In genomic region chr4:41839945-41840854, GRCh38 we compare ENCODE assay signal across 13 cellular contexts.
DNase-seq lines count a peak whose midpoint lies in the region; ATAC-seq and TF ChIP-seq lines count a peak whose summit lies in the region.
"Had no signal": no experiment of that assay in that cellular context is flagged by ENCODE, and none has a peak within 500 bp of the region (broad histone marks: within the 10 kb centered on the region; RNA-seq: fewer than 3 reads in every experiment).

No MANE protein-coding gene starts in this region.

- no peaks in the 10 kb centered on the region for H3K36me3 ChIP-seq in mammary epithelial cell (ENCODE audit: insufficient read depth, low read length)
- H3K36me3 ChIP-seq: SJCRH30 had no signal

- DNase-seq in mammary epithelial cell (peak; percentile 61), NCI-H526 treated with DMSO at 0.1 percent for 48 hours (lab: John Stamatoyannopoulos, UW) (no peak), KG1 (lab: John Stamatoyannopoulos, UW) (no peak), progenitor cell of endocrine pancreas (ENCODE audit: low spot score, unreplicated experiment) (no peak), NCI-H2029 (lab: John Stamatoyannopoulos, UW) (no peak)
- DNase-seq: activated CD4-positive, CD25-positive, alpha-beta regulatory T cell treated with anti-CD3 and anti-CD28 coated beads, Interleukin-2, amount 50 U/mL, for 72 hours; amniotic stem cell; NCI-H226; posterior cingulate gyrus; SJCRH30 had no signal

- H3K9me3 Mint-ChIP-seq in progenitor cell of endocrine pancreas (ENCODE audit: low read depth) = no peaks in the 10 kb centered on the region

- BruUV-seq in mammary epithelial cell (replicated peaks; lab: Mats Ljungman, UMichigan) = no TSS peak

- H3K4me1 Mint-ChIP-seq in progenitor cell of endocrine pancreas (ENCODE audit: low read depth) = no peaks in the 10 kb centered on the region

- in situ Hi-C loops in mammary epithelial cell (cut with MboI; ENCODE audit: low sequenced_read_pairs in 2 of 2) = no loop called here

- no peaks in the 10 kb centered on the region for H3K79me2 ChIP-seq in mammary epithelial cell (ENCODE audit: insufficient read depth, low read length)

- H3K27me3 ChIP-seq in mammary epithelial cell (ENCODE audit: insufficient read depth, low read length) = peaks cover 1% of the 10 kb centered on the region
- H3K27me3 ChIP-seq: SJCRH30 had no signal

- no peak overlapping the region for H3K9ac ChIP-seq in mammary epithelial cell (ENCODE audit: insufficient read depth, low read length)

- no peak overlapping the region for H3K27ac Mint-ChIP-seq in progenitor cell of endocrine pancreas

- no peak overlapping the region for H3K4me2 ChIP-seq in mammary epithelial cell (ENCODE audit: insufficient read depth, low read depth, low read length)

- dilution Hi-C loops in mammary epithelial cell (cut with HindIII; ENCODE audit: low sequenced_read_pairs) = no loop called here

- CTCF ChIA-PET in mammary epithelial cell (lab: Charles Lee; ENCODE audit: low non-redundant PET) = no interaction called here

- H3K4me3 Mint-ChIP-seq in progenitor cell of endocrine pancreas (ENCODE audit: low read depth) = no peak overlapping the region

- ATAC-seq in GM18498 (IDR thresholded peaks at IDR 0.05; ENCODE audit: unreplicated experiment) = peak; percentile 65
- peak; percentile 79 for ATAC-seq in GM18909 (IDR thresholded peaks at IDR 0.05; ENCODE audit: poor library complexity, unreplicated experiment)
- ATAC-seq in HG03095 (IDR thresholded peaks at IDR 0.05; ENCODE audit: unreplicated experiment) = peak; percentile 86

- no peaks in the 10 kb centered on the region for H4K20me1 ChIP-seq in mammary epithelial cell (ENCODE audit: insufficient read depth, low read length)

- TF ChIP-seq CTCF in mammary epithelial cell (conservative IDR thresholded peaks at IDR 0.05 in 1 of 2, IDR thresholded peaks at IDR 0.05 in 1 of 2; ENCODE audit: extremely low read depth in 1 of 2, insufficient read depth in 1 of 2, low read depth in 1 of 2, low read length in 2 of 2) (no peak), progenitor cell of endocrine pancreas (IDR thresholded peaks at IDR 0.05; ENCODE audit: unreplicated experiment) (no peak)

- no peaks in the 10 kb centered on the region for H3K36me3 Mint-ChIP-seq in progenitor cell of endocrine pancreas (ENCODE audit: insufficient read depth)

- intact Hi-C loops in mammary epithelial cell (cut with micrococcal nuclease) = no loop called here

- H3K4me3 ChIP-seq in mammary epithelial cell (replicated peaks in 1 of 3; ENCODE audit: insufficient read depth in 1 of 3, low read depth in 2 of 3, low read length in 3 of 3) = no peak overlapping the region
- H3K4me3 ChIP-seq: SJCRH30 had no signal

- no peaks in the 10 kb centered on the region for H3K9me3 ChIP-seq in mammary epithelial cell (replicated peaks; ENCODE audit: insufficient read depth, low read length)
- H3K9me3 ChIP-seq: SJCRH30 had no signal

- peaks cover 26% of the 10 kb centered on the region for H3K27me3 Mint-ChIP-seq in progenitor cell of endocrine pancreas

- no peak overlapping the region for H2AFZ ChIP-seq in mammary epithelial cell (ENCODE audit: low read depth, low read length)

- 31% methylated on average over 7 of the region's 7 CpGs for WGBS in mammary epithelial cell (ENCODE audit: low coverage, missing lambda C conversion rate)

- no peaks in the 10 kb centered on the region for H3K4me1 ChIP-seq in mammary epithelial cell (ENCODE audit: insufficient read depth, low read length)
- H3K4me1 ChIP-seq: SJCRH30 had no signal

- no peak overlapping the region for H3K27ac ChIP-seq in mammary epithelial cell (ENCODE audit: insufficient read depth, low read depth, low read length)
- H3K27ac ChIP-seq: SJCRH30 had no signal
